In genomic region chr14:66295386-66295785, GRCh38 we compare ENCODE assay signal across 27 cellular contexts.
DNase-seq lines count a peak whose midpoint lies in the region; FAIRE-seq and TF ChIP-seq lines count a peak whose summit lies in the region.
"Had no signal": no experiment of that assay in that cellular context is flagged by ENCODE, and none has a peak within 500 bp of the region (broad histone marks: within the 10 kb centered on the region; RNA-seq: fewer than 3 reads in every experiment).

No MANE protein-coding gene starts in this region.

- 50% methylated on average over 2 of the region's 2 CpGs for WGBS in smooth muscle cell (ENCODE audit: low lambda C conversion rate)

- no peaks in the 10 kb centered on the region for H4K20me1 ChIP-seq in smooth muscle cell (ENCODE audit: low read depth)
- H4K20me1 ChIP-seq: BLaER1 treated with 17β-estradiol and CSF1 and Interleukin-3, amounts not matched to agents 10 nM and 100 nM had no signal

- H3K4me2 ChIP-seq in smooth muscle cell: no peak overlapping the region
- H3K4me2 ChIP-seq: A549; BLaER1 treated with 17β-estradiol and CSF1 and Interleukin-3, amounts not matched to agents 10 nM and 100 nM had no signal

- H3K27me3 ChIP-seq in smooth muscle cell (ENCODE audit: low read depth): peaks cover 12% of the 10 kb centered on the region
- H3K27me3 ChIP-seq: BLaER1 treated with 17β-estradiol and CSF1 and Interleukin-3, amounts not matched to agents 10 nM and 100 nM had no signal

- no peak for DNase-seq in HTR-8/SVneo (ENCODE audit: insufficient read length, low spot score)
- DNase-seq in SK-MEL-5 (ENCODE audit: low read depth, low spot score): peak; percentile 37
- DNase-seq in myocyte (ENCODE audit: low read depth): peak; percentile 1
- DNase-seq in smooth muscle cell (lab: John Stamatoyannopoulos, UW; ENCODE audit: unreplicated experiment): no peak
- no peak for DNase-seq in NCI-H146 treated with DMSO at 0.1 percent for 48 hours (lab: John Stamatoyannopoulos, UW; ENCODE audit: unreplicated experiment)
- no peak for DNase-seq in activated naive CD4-positive, alpha-beta T cell treated with Interleukin-2 at 50 U/mL for 16 hours
- DNase-seq in D721Med (ENCODE audit: insufficient read length, low spot score): no peak
- no peak for DNase-seq in DMS53 (lab: John Stamatoyannopoulos, UW)
- DNase-seq: 8988T; ACHN; AML-193; BE2C; Calu3; CD4-positive, alpha-beta T cell; CD8-positive, alpha-beta memory T cell; COR-L47; DMS 273 treated with DMSO at 0.1 percent for 48 hours; DMS79 treated with DMSO at 0.1 percent for 48 hours; GF-D8; GOT3; HFFc6 had no signal

- no peaks in the 10 kb centered on the region for H3K79me2 ChIP-seq in smooth muscle cell (ENCODE audit: low read depth)

- H3K4me3 ChIP-seq in smooth muscle cell: no peak overlapping the region
- H3K4me3 ChIP-seq: A549; BLaER1 treated with 17β-estradiol and CSF1 and Interleukin-3, amounts not matched to agents 10 nM and 100 nM; HAP-1 had no signal

- no peak for TF ChIP-seq CTCF in smooth muscle cell (IDR thresholded peaks at IDR 0.05; ENCODE audit: borderline replicate concordance, insufficient read depth, poor library complexity, severe bottlenecking)
- no peak for TF ChIP-seq CTCF in D721Med (IDR thresholded peaks at IDR 0.05; ENCODE audit: insufficient read depth, missing control alignments)

- H3K9ac ChIP-seq in smooth muscle cell (ENCODE audit: low read depth): no peak overlapping the region
- H3K9ac ChIP-seq: BLaER1 treated with 17β-estradiol and CSF1 and Interleukin-3, amounts not matched to agents 10 nM and 100 nM had no signal

- peak overlapping the region; percentile 27 for H2AFZ ChIP-seq in smooth muscle cell (ENCODE audit: low read depth)

- H3K36me3 ChIP-seq in smooth muscle cell (ENCODE audit: low read depth): no peaks in the 10 kb centered on the region
- H3K36me3 ChIP-seq: BE2C; BLaER1 treated with 17β-estradiol and CSF1 and Interleukin-3, amounts not matched to agents 10 nM and 100 nM; HAP-1 had no signal

- H3F3A ChIP-seq in smooth muscle cell (ENCODE audit: low read depth): no peaks in the 10 kb centered on the region

- no peaks in the 10 kb centered on the region for H3K9me3 ChIP-seq in smooth muscle cell (replicated peaks; ENCODE audit: low read depth)
- H3K9me3 ChIP-seq: A549, BE2C, HAP-1 had no signal

- no peak overlapping the region for H3K27ac ChIP-seq in smooth muscle cell (ENCODE audit: low read depth)
- H3K27ac ChIP-seq: A549; BLaER1 treated with 17β-estradiol and CSF1 and Interleukin-3, amounts not matched to agents 10 nM and 100 nM had no signal

- no peaks in the 10 kb centered on the region for H3K4me1 ChIP-seq in smooth muscle cell (ENCODE audit: low read depth)
- H3K4me1 ChIP-seq: A549, BE2C, HAP-1 had no signal

- peak; percentile 68 for FAIRE-seq in HTR-8/SVneo (lab: Jason Lieb, UNC)
- no peak for FAIRE-seq in D721Med (lab: Jason Lieb, UNC)
- FAIRE-seq: A549, GM12891, GM18507, H54 had no signal

- in situ Hi-C loops in SK-MEL-5 (cut with HindIII; ENCODE audit: low pct_unique_long_range_greater_than_20kb, low sequenced_read_pairs): no loop called here

Comparison
In these comparisons a context has a peak if more than half of its experiments do, and no peak if none do; other contexts are left out.
1. DNase-seq: peak in SK-MEL-5 (single experiment) and myocyte (single experiment); none in HTR-8/SVneo (single experiment), smooth muscle cell (single experiment), NCI-H146 treated with DMSO at 0.1 percent for 48 hours (single experiment), activated naive CD4-positive, alpha-beta T cell treated with Interleukin-2 at 50 U/mL for 16 hours (single experiment), D721Med (single experiment) and DMS53 (single experiment).